In the genomic region with DNA sequence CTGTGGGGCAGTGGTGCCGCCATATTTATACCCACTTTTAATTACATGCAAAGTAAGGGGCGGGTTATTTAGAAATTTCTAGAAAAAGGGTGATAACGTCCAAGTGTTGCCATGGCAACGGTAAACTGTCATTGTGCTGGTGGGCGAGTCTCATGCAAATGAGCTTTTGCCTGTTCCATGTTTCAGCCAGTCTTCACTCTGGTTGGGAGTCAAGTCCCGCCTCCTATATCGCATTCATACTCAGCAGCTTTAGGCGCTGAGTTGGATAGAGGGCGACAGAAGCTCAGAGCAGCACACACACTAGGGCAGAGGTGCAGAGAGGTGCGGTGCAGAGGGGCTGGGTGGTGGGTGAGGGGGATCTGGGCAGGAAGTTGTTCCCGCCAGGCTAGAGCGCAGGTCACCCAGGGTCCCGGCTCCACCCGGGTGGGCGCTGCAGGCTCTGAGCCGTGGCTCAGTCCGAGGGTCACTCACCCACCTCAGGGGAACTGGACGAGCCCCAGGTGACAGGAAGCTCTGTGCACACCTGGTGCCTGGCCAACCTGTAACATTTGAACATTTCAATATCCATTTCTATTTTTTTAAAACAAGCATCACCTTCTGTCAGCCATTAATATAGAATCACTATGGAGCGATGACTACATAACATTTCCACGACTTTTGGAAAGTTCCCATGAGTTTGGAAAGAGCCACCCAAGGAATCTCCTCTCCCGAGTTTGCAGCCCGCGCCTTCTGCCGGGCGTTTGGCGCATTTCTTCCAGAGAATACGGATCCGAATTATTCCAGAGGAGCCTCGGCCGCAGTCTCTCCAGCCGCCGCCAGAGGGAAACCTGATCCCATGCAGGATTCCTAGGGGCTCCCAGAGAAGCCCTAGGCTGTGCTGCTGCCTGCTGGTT, we compare ENCODE assay signal across 8 cellular contexts.
A peak's percentile ranks its signal among the peaks of the same experiment; 100 is the strongest.
DNase-seq lines count a peak whose midpoint lies in the region; ATAC-seq and TF ChIP-seq lines count a peak whose summit lies in the region.

No MANE protein-coding gene starts in this region.

- ATAC-seq in foreskin keratinocyte (peak; percentile 86), GM18870 (IDR thresholded peaks at IDR 0.05; ENCODE audit: unreplicated experiment) (no peak), GM19395 (IDR thresholded peaks at IDR 0.05; ENCODE audit: unreplicated experiment) (no peak)

- no peaks in the 10 kb centered on the region for H3K9me2 ChIP-seq in MM.1S (replicated peaks; ENCODE audit: insufficient read depth, low read length)

- TF ChIP-seq CTCF in MM.1S (IDR thresholded peaks at IDR 0.05; ENCODE audit: low read length), result peak; percentile 34
- TF ChIP-seq CTCF in foreskin keratinocyte (conservative IDR thresholded peaks at IDR 0.05), result peak; percentile 83

- peaks cover 71% of the 10 kb centered on the region for H3K27me3 ChIP-seq in MM.1S (replicated peaks; ENCODE audit: insufficient read depth, low read length)
- no peaks in the 10 kb centered on the region for H3K27me3 ChIP-seq in foreskin keratinocyte

- H3K27ac ChIP-seq in MM.1S (ENCODE audit: low read length) (no peak overlapping the region), foreskin keratinocyte (no peak overlapping the region)

- no peak overlapping the region for H3K9ac ChIP-seq in MM.1S (ENCODE audit: low read length)

- H3K79me2 ChIP-seq in MM.1S (ENCODE audit: low read length), result no peaks in the 10 kb centered on the region

- no peak overlapping the region for H3K4me3 ChIP-seq in MM.1S (ENCODE audit: low read length)

- no peaks in the 10 kb centered on the region for H3F3A ChIP-seq in MM.1S (ENCODE audit: insufficient read depth, low read length)

- H3K9me3 ChIP-seq in MM.1S (replicated peaks; ENCODE audit: insufficient read depth, low read length), result no peaks in the 10 kb centered on the region

- H4K20me1 ChIP-seq in MM.1S (ENCODE audit: insufficient read depth, low read length), result no peaks in the 10 kb centered on the region

- peak; percentile 88 for DNase-seq in G401 (ENCODE audit: low spot score)
- DNase-seq in MM.1S, result no peak
- DNase-seq in SW 1271 (lab: John Stamatoyannopoulos, UW), result peak; percentile 30 to 75
- DNase-seq in foreskin keratinocyte, result peak in 1 of 2 donors; percentile 15
- peak in 54 of 56 donors; percentile 5 to 91 (median 61) for DNase-seq in nucleus accumbens (lab: John Stamatoyannopoulos, UW)
- DNase-seq in activated effector memory CD4-positive, alpha-beta T cell treated with Interleukin-2 at 50 U/mL for 16 hours, result no peak

- H3K4me1 ChIP-seq in MM.1S (ENCODE audit: low read length) (no peaks in the 10 kb centered on the region), foreskin keratinocyte (no peaks in the 10 kb centered on the region)

- no peaks in the 10 kb centered on the region for H3K36me3 ChIP-seq in MM.1S (replicated peaks; ENCODE audit: insufficient read depth, low read length)

- no peak overlapping the region for H2AFZ ChIP-seq in MM.1S (ENCODE audit: low read length)

- H3K4me2 ChIP-seq in MM.1S (ENCODE audit: low read depth, low read length), result no peak overlapping the region

- in situ Hi-C loops in G401 (cut with HindIII; ENCODE audit: low sequenced_read_pairs), result no loop called here

Comparison
In these comparisons a context has a peak if more than half of its experiments do, and no peak if none do; other contexts are left out.
1. DNase-seq: peak in G401 (single experiment), SW 1271 (2 of 2) and nucleus accumbens (54 of 56); none in MM.1S (single experiment) and activated effector memory CD4-positive, alpha-beta T cell treated with Interleukin-2 at 50 U/mL for 16 hours (single experiment).